Comparison of ENCODE assay signal across 28 cellular contexts in the genomic region with DNA sequence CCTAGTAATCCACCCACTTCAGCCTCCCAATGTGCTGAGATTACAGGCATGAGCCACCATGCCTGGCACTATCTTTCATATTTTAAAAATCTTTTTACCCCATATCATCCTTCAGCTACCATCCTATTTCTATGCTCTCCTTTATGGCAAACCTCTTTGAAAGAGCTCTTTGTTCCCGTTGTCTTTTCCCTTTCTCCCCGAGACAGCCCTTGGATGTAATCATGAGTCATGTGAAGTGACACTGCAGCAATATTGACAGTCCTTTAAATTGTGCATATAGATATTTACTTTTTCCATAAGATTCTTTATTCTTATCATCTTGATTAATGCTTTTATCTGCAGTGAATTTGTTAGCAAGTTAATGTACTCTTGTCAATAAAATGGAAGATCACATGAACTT.
"Had no signal": no experiment of that assay in that cellular context is flagged by ENCODE, and none has a peak within 500 bp of the region (broad histone marks: within the 10 kb centered on the region; RNA-seq: fewer than 3 reads in every experiment).

No MANE protein-coding gene starts in this region.

- ATAC-seq: activated CD8-positive, alpha-beta T cell treated with anti-CD3 and anti-CD28 coated beads, Interleukin-2, amount 10 ng/mL, durations not matched to agents 7 days and 5 days; activated naive CD4-positive, alpha-beta T cell treated with anti-CD3 and anti-CD28 coated beads, Interleukin-2, amount 50 U/mL, for 72 hours; activated naive CD8-positive, alpha-beta T cell treated with anti-CD3 and anti-CD28 coated beads, Interleukin-2, amount 50 U/mL, for 24 hours; WTC11 had no signal

- H3K36me3 ChIP-seq: brain microvascular endothelial cell, cardiac muscle cell, Peyer's patch, SJSA1 had no signal

- DNase-seq: activated CD4-positive, alpha-beta T cell treated with anti-CD3 and anti-CD28 coated beads for 48 hours; activated CD4-positive, alpha-beta T cell treated with anti-CD3 and anti-CD28 coated beads, Interleukin-2, amount 50 U/mL, for 4 hours; activated CD4-positive, CD25-positive, alpha-beta regulatory T cell treated with anti-CD3 and anti-CD28 coated beads, Interleukin-2, amount 50 U/mL, for 72 hours; activated CD8-positive, alpha-beta memory T cell treated with anti-CD3 and anti-CD28 coated beads, Interleukin-2, amount 50 U/mL, for 48 hours; activated CD8-positive, alpha-beta T cell treated with anti-CD3 and anti-CD28 coated beads, Interleukin-2, amount 10 ng/mL, durations not matched to agents 7 days and 5 days; activated effector memory CD4-positive, alpha-beta T cell treated with anti-CD3 and anti-CD28 coated beads, Interleukin-2, amount 50 U/mL, for 16 hours; activated naive CD4-positive, alpha-beta T cell treated with Interleukin-2 at 50 U/mL for 16 hours; activated naive CD8-positive, alpha-beta T cell treated with anti-CD3 and anti-CD28 coated beads, Interleukin-2, amount 50 U/mL, for 24 hours; activated T-cell treated with anti-CD3 and anti-CD28 coated beads, Interleukin-2, amount 50 U/mL, for 1 hour; amygdala; brain microvascular endothelial cell; KG1; NCI-H1092; NCI-H1417; NCI-H1694 treated with DMSO at 0.1 percent for 48 hours; NCI-H2081 treated with DMSO at 0.1 percent for 48 hours; NCI-H2171; NCI-H2227 treated with DMSO at 0.1 percent for 48 hours; NCI-H446 treated with DMSO at 0.1 percent for 48 hours; NCI-H524 treated with DMSO at 0.1 percent for 48 hours; NK-92 treated with Interleukin-12 subunit alpha and Interleukin-12 subunit beta, amount 100 ng/mL, for 24 hours; OCI-M1; Peyer's patch; SHP77 had no signal

- H3K4me3 ChIP-seq: cardiac muscle cell, Peyer's patch, SJSA1 had no signal

- H3K27ac ChIP-seq: brain microvascular endothelial cell, cardiac muscle cell, Peyer's patch, SJSA1 had no signal

- H3K27me3 ChIP-seq: brain microvascular endothelial cell, cardiac muscle cell, Peyer's patch, SJSA1 had no signal

- H3K9me3 ChIP-seq: Peyer's patch, SJSA1 had no signal

- H3K4me1 ChIP-seq: Peyer's patch, SJSA1 had no signal
